13 cellular contexts compared by ENCODE assay signal in genomic region chr5:68333649-68334549, GRCh38.
A peak's percentile ranks its signal among the peaks of the same experiment; 100 is the strongest.
DNase-seq lines count a peak whose midpoint lies in the region; ATAC-seq and TF ChIP-seq lines count a peak whose summit lies in the region.
"Had no signal": no experiment of that assay in that cellular context is flagged by ENCODE, and none has a peak within 500 bp of the region (broad histone marks: within the 10 kb centered on the region; RNA-seq: fewer than 3 reads in every experiment).

No MANE protein-coding gene starts in this region.

- H3K9me3 ChIP-seq in MG63 (peaks cover 4% of the 10 kb centered on the region; the same call in 1 of the 2 replicates), left lung (no peaks in the 10 kb centered on the region), gastroesophageal sphincter (no peaks in the 10 kb centered on the region)

- TF ChIP-seq EP300 in gastroesophageal sphincter (IDR thresholded peaks at IDR 0.05), result no peak

- no peak overlapping the region for H3K27ac ChIP-seq in left lung
- H3K27ac ChIP-seq in gastroesophageal sphincter, result no peak overlapping the region

- peak; percentile 41 for TF ChIP-seq CTCF in BJ (IDR thresholded peaks at IDR 0.05; ENCODE audit: insufficient read depth, low read depth, low read length)
- TF ChIP-seq CTCF in astrocyte of the cerebellum (IDR thresholded peaks at IDR 0.05; ENCODE audit: low read depth, low read length, missing control alignments), result peak; percentile 52
- no peak for TF ChIP-seq CTCF in left lung (IDR thresholded peaks at IDR 0.05)
- no peak for TF ChIP-seq CTCF in gastroesophageal sphincter (IDR thresholded peaks at IDR 0.05)

- DNase-seq in BJ (ENCODE audit: low read depth) (peak; percentile 41), MG63 (peak; percentile 86), astrocyte of the cerebellum (ENCODE audit: low read depth) (peak; percentile 85), left lung (no peak), NCI-H748 treated with DMSO at 0.1 percent for 48 hours (lab: John Stamatoyannopoulos, UW) (no peak)
- DNase-seq: activated T-cell treated with anti-CD3 and anti-CD28 coated beads, Interleukin-2, amount 50 U/mL, for 1 hour; DND-41; H7; left cardiac atrium; NCI-H2227 treated with DMSO at 0.1 percent for 48 hours had no signal

- intact Hi-C loops in left lung (cut with DNase I), result no loop called here

- POLR2A ChIA-PET in BJ (lab: Charles Lee), result no interaction called here

- H3K36me3 ChIP-seq in BJ (ENCODE audit: control insufficient read depth, insufficient read depth, low read length) (no peaks in the 10 kb centered on the region), MG63 (no peaks in the 10 kb centered on the region), left lung (no peaks in the 10 kb centered on the region), gastroesophageal sphincter (no peaks in the 10 kb centered on the region)

- H3K27me3 ChIP-seq in BJ (ENCODE audit: control insufficient read depth, insufficient read depth, low read length) (no peaks in the 10 kb centered on the region), MG63 (no peaks in the 10 kb centered on the region), left lung (no peaks in the 10 kb centered on the region), gastroesophageal sphincter (no peaks in the 10 kb centered on the region)

- H3K4me3 ChIP-seq in BJ (ENCODE audit: low read depth, low read length) (no peak overlapping the region), MG63 (no peak overlapping the region), astrocyte of the cerebellum (ENCODE audit: low read depth, low read length) (no peak overlapping the region), left lung (no peak overlapping the region), gastroesophageal sphincter (no peak overlapping the region)

- ATAC-seq in left lung (peak; percentile 64), gastroesophageal sphincter (no peak), HG03439 (IDR thresholded peaks at IDR 0.05; ENCODE audit: unreplicated experiment) (no peak), HG03045 (IDR thresholded peaks at IDR 0.05; ENCODE audit: unreplicated experiment) (no peak)

- 67 to 68% methylated on average over 1 to 2 of the region's 2 CpGs for WGBS in gastroesophageal sphincter (ENCODE audit: low coverage in 1 of 2), 2 donors

- no peak for TF ChIP-seq POLR2A in gastroesophageal sphincter (IDR thresholded peaks at IDR 0.05)

- in situ Hi-C loops in astrocyte of the cerebellum (cut with HindIII; ENCODE audit: low sequenced_read_pairs), result no loop called here

- CTCF ChIA-PET in BJ (lab: Yijun Ruan, JAX), result interaction anchor here (0.7 to 1.3 kb wide), 4 partner anchors 9 to 52 kb away, joined by 3 to 4 read pairs (median 3); no protein-coding TSS in a partner anchor

- H3K4me1 ChIP-seq in left lung, result peaks cover 11 to 50% of the 10 kb centered on the region in 2 donors
- peaks cover 0 to 12% (median 0%) of the 10 kb centered on the region in 3 donors for H3K4me1 ChIP-seq in gastroesophageal sphincter

Comparison
In these comparisons a context has a peak if more than half of its experiments do, and no peak if none do; other contexts are left out.
1. DNase-seq: peak in BJ (single experiment), MG63 (single experiment) and astrocyte of the cerebellum (single experiment); none in left lung (0 of 2) and NCI-H748 treated with DMSO at 0.1 percent for 48 hours (single experiment).
2. CTCF ChIP-seq: peak in BJ (single experiment) and astrocyte of the cerebellum (single experiment); none in left lung (0 of 2) and gastroesophageal sphincter (0 of 4).